17 cellular contexts compared by ENCODE assay signal in genomic region chr5:95735436-95735835, GRCh38. TPM values are rescaled to one million over a fixed set of nuclear protein-coding genes. Genes with fewer than 3 reads are reported as not detected.
DNase-seq lines count a peak whose midpoint lies in the region; ATAC-seq and TF ChIP-seq lines count a peak whose summit lies in the region.
"Had no signal": no experiment of that assay in that cellular context is flagged by ENCODE, and none has a peak within 500 bp of the region (broad histone marks: within the 10 kb centered on the region; RNA-seq: fewer than 3 reads in every experiment).

No MANE protein-coding gene starts in this region.

- peaks cover 5 to 20% of the 10 kb centered on the region in 2 experiments; a peak in 3 of 4 replicates for H3K4me1 ChIP-seq in SK-N-SH (ENCODE audit: control insufficient read depth in 1 of 2, insufficient read depth in 2 of 2, low read depth in 1 of 2, low read length in 1 of 2)
- H3K4me1 ChIP-seq in colonic mucosa = peaks cover 6% of the 10 kb centered on the region
- H3K4me1 ChIP-seq in muscle layer of colon (ENCODE audit: insufficient read depth, low read length) = peaks cover 33% of the 10 kb centered on the region
- peaks cover 8% of the 10 kb centered on the region for H3K4me1 ChIP-seq in stomach smooth muscle (ENCODE audit: control insufficient read depth, insufficient read depth, low read length)

- H3K4me3 ChIP-seq in SK-N-SH (ENCODE audit: low read depth in 2 of 2, low read length in 1 of 2) = peak overlapping the region in 1 of 2 experiments; percentile 13; a peak in 1 of 4 replicates
- no peak overlapping the region for H3K4me3 ChIP-seq in colonic mucosa
- peak overlapping the region in 1 of 2 donors; percentile 16 for H3K4me3 ChIP-seq in muscle layer of colon (ENCODE audit: low read depth in 1 of 2, low read length in 2 of 2)
- peak overlapping the region; percentile 25 to 47 for H3K4me3 ChIP-seq in stomach smooth muscle (ENCODE audit: low read length in 2 of 2)

- 79% methylated on average over 2 of the region's 2 CpGs for WGBS in SK-N-SH (ENCODE audit: low lambda C conversion rate)

- H3K79me2 ChIP-seq in SK-N-SH (ENCODE audit: insufficient read depth) = peaks cover 52% of the 10 kb centered on the region

- POLR2A ChIA-PET in SK-N-SH (lab: Yijun Ruan, JAX) = interaction anchor here (0.9 to 1.3 kb wide), 3 partner anchors 27 to 89 kb away, joined by 3 to 6 read pairs (median 4); partner anchors contain the start of gene RFESD

- CTCF ChIA-PET in SK-N-SH (lab: Yijun Ruan, JAX) = interaction anchor here (0.7 to 5.5 kb wide), 8 partner anchors 23 to 601 kb away, joined by 3 to 30 read pairs (median 3); partner anchors contain the start of gene RFESD

- H3K36me3 ChIP-seq in SK-N-SH (replicated peaks in 1 of 2; ENCODE audit: control insufficient read depth in 1 of 2, insufficient read depth in 2 of 2, low read length in 1 of 2) = peaks cover 28 to 41% of the 10 kb centered on the region in 2 experiments
- H3K36me3 ChIP-seq in colonic mucosa = no peaks in the 10 kb centered on the region
- peaks cover 10% of the 10 kb centered on the region for H3K36me3 ChIP-seq in muscle layer of colon (ENCODE audit: insufficient read depth, low read length)
- peaks cover 3 to 6% of the 10 kb centered on the region in 2 donors for H3K36me3 ChIP-seq in stomach smooth muscle (ENCODE audit: control insufficient read depth in 2 of 2, insufficient read depth in 2 of 2, low read length in 2 of 2)

- no peak overlapping the region for H2AFZ ChIP-seq in SK-N-SH (ENCODE audit: low read depth)

- peak overlapping the region; percentile 82 for H3K4me2 ChIP-seq in SK-N-SH

- ATAC-seq in SK-N-SH treated with all-trans-retinoic acid at 6 μM for 48 hours = no peak

- no peaks in the 10 kb centered on the region for H4K20me1 ChIP-seq in SK-N-SH (ENCODE audit: insufficient read depth)

- H3K27me3 ChIP-seq in SK-N-SH (ENCODE audit: insufficient read depth) (no peaks in the 10 kb centered on the region), colonic mucosa (no peaks in the 10 kb centered on the region), muscle layer of colon (ENCODE audit: control insufficient read depth in 1 of 2, insufficient read depth in 2 of 2, low read length in 2 of 2) (no peaks in the 10 kb centered on the region), stomach smooth muscle (ENCODE audit: control insufficient read depth in 1 of 2, insufficient read depth in 2 of 2, low read length in 2 of 2) (no peaks in the 10 kb centered on the region)

- no peak for TF ChIP-seq EP300 in SK-N-SH (IDR thresholded peaks at IDR 0.05; ENCODE audit: borderline replicate concordance in 1 of 2, low read depth in 1 of 2, low read length in 1 of 2)

- H3K9me2 ChIP-seq in SK-N-SH = no peaks in the 10 kb centered on the region

- intact Hi-C loops in colonic mucosa (cut with DNase I) = loop anchor here (10.0 kb wide), 1 partner anchor 71 kb away; no protein-coding TSS in a partner anchor

- H3K9me3 ChIP-seq in SK-N-SH = no peaks in the 10 kb centered on the region
- H3K9me3 ChIP-seq in colonic mucosa = no peaks in the 10 kb centered on the region
- H3K9me3 ChIP-seq in muscle layer of colon (ENCODE audit: low read length) = no peaks in the 10 kb centered on the region
- no peaks in the 10 kb centered on the region for H3K9me3 ChIP-seq in stomach smooth muscle (ENCODE audit: control insufficient read depth in 2 of 2, low read length in 2 of 2)
- H3K9me3 ChIP-seq: esophagus squamous epithelium had no signal

- DNase-seq in SK-N-SH = no peak
- no peak for DNase-seq in colonic mucosa
- no peak for DNase-seq in SKM-1 treated with dmso at 0.1 percent for 144 hours (lab: John Stamatoyannopoulos, UW; ENCODE audit: unreplicated experiment)
- DNase-seq in stimulated activated CD8-positive, alpha-beta memory T cell treated with anti-CD3 and anti-CD28 coated beads, Interleukin-4, amount 100 ng/mL, for 48 hours = no peak
- DNase-seq in NCI-H1105 (lab: John Stamatoyannopoulos, UW) = no peak
- DNase-seq: activated naive CD4-positive, alpha-beta T cell treated with Interleukin-2 at 50 U/mL for 16 hours; esophagus squamous epithelium; H9; NCI-H2081; SHP77 had no signal

- no peak overlapping the region for H3K27ac ChIP-seq in SK-N-SH (ENCODE audit: low read depth in 2 of 2, low read length in 1 of 2)
- peak overlapping the region; percentile 29 for H3K27ac ChIP-seq in colonic mucosa
- H3K27ac ChIP-seq in muscle layer of colon (ENCODE audit: low read depth, low read length) = peak overlapping the region; percentile 59
- H3K27ac ChIP-seq in stomach smooth muscle (ENCODE audit: low read length) = peak overlapping the region; percentile 8
- H3K27ac ChIP-seq: 22Rv1, HL-60 had no signal

- TF ChIP-seq CTCF in SK-N-SH (IDR thresholded peaks at IDR 0.05) (no peak), colonic mucosa (IDR thresholded peaks at IDR 0.05) (no peak)

- TF ChIP-seq RAD21 in SK-N-SH (IDR thresholded peaks at IDR 0.05; ENCODE audit: low read length) = no peak

- H3K9ac ChIP-seq in SK-N-SH (no peak overlapping the region), colonic mucosa (ENCODE audit: low read depth in 2 of 2, low read length in 2 of 2) (peak overlapping the region in 1 of 2 donors; percentile 56), muscle layer of colon (ENCODE audit: low read length) (no peak overlapping the region), stomach smooth muscle (ENCODE audit: low read length in 2 of 2) (peak overlapping the region in 1 of 2 donors; percentile 25)

- H3F3A ChIP-seq in SK-N-SH (replicated peaks; ENCODE audit: insufficient read depth) = no peaks in the 10 kb centered on the region

TF ChIP-seq in SK-N-SH, 30 proteins besides CTCF, POLR2A, EP300 and RAD21:
- TF ChIP-seq MXI1 (IDR thresholded peaks at IDR 0.05; ENCODE audit: low read depth, low read length) = no peak
- TF ChIP-seq FOXM1 (IDR thresholded peaks at IDR 0.05; ENCODE audit: low read depth) = no peak
- TF ChIP-seq SIN3A (IDR thresholded peaks at IDR 0.05; ENCODE audit: borderline replicate concordance, low read depth, low read length) = no peak

TF ChIP-seq in SK-N-SH treated with all-trans-retinoic acid at 6 μM for 48 hours, 23 proteins besides CTCF, POLR2A, EP300 and RAD21 (continues in another document):
- TF ChIP-seq CSDC2 (CRISPR knock-in tag; IDR thresholded peaks at IDR 0.05) (no peak), ARNTL (CRISPR knock-in tag; IDR thresholded peaks at IDR 0.05; ENCODE audit: borderline replicate concordance, low read depth) (no peak), ESRRG (CRISPR knock-in tag; IDR thresholded peaks at IDR 0.05) (no peak), CREB5 (CRISPR knock-in tag; IDR thresholded peaks at IDR 0.05; ENCODE audit: low read depth) (no peak), PPARA (CRISPR knock-in tag; IDR thresholded peaks at IDR 0.05; ENCODE audit: borderline replicate concordance) (no peak), BACH2 (CRISPR knock-in tag; IDR thresholded peaks at IDR 0.05; ENCODE audit: borderline replicate concordance) (no peak), ZFP3 (CRISPR knock-in tag; IDR thresholded peaks at IDR 0.05) (no peak), ZC3H10 (CRISPR knock-in tag; IDR thresholded peaks at IDR 0.05) (no peak), ZFP30 (CRISPR knock-in tag; IDR thresholded peaks at IDR 0.05) (no peak), ZNF565 (CRISPR knock-in tag; conservative IDR thresholded peaks at IDR 0.05; ENCODE audit: low read depth) (no peak), ZNF8 (CRISPR knock-in tag; IDR thresholded peaks at IDR 0.05) (no peak), TOX (CRISPR knock-in tag; IDR thresholded peaks at IDR 0.05; ENCODE audit: borderline replicate concordance) (no peak)
- TF ChIP-seq, protein P1, sequence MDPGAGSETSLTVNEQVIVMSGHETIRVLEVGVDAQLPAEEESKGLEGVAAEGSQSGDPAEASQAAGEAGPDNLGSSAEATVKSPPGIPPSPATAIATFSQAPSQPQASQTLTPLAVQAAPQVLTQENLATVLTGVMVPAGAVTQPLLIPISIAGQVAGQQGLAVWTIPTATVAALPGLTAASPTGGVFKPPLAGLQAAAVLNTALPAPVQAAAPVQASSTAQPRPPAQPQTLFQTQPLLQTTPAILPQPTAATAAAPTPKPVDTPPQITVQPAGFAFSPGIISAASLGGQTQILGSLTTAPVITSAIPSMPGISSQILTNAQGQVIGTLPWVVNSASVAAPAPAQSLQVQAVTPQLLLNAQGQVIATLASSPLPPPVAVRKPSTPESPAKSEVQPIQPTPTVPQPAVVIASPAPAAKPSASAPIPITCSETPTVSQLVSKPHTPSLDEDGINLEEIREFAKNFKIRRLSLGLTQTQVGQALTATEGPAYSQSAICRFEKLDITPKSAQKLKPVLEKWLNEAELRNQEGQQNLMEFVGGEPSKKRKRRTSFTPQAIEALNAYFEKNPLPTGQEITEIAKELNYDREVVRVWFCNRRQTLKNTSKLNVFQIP (CRISPR knock-in tag; IDR thresholded peaks at IDR 0.05; ENCODE audit: borderline replicate concordance, low read depth) = no peak

RNA-seq across cellular contexts. Expression of gene RHOBTB3, which starts 4.3 kb away (rescaled TPM):
- 59.3 and 73.6 TPM in 2 replicates for polyA plus RNA-seq in SK-N-SH (2012; rRNA removed)
- 50.7 and 65.7 TPM in 2 replicates for polyA plus RNA-seq in SK-N-SH (2012; cell fraction: cytosol; rRNA removed)
- polyA plus RNA-seq in SK-N-SH (2012; cell fraction: nucleus; rRNA removed) = 47.4 and 71.1 TPM in 2 replicates
- total RNA-seq in colonic mucosa = 10 to 100 TPM; 50.0 to 59.0 TPM

RNA-seq across cellular contexts. Expression of gene SPATA9, which starts 52.6 kb away (rescaled TPM):
- 0.07 and 0.13 TPM in 2 replicates for polyA plus RNA-seq in SK-N-SH (2012; rRNA removed)
- polyA plus RNA-seq in SK-N-SH (2012; cell fraction: cytosol; rRNA removed) = 0.14 and 0.21 TPM in 2 replicates
- polyA plus RNA-seq in SK-N-SH (2012; cell fraction: nucleus; rRNA removed) = 0.23 and 0.63 TPM in 2 replicates
- under 1 TPM; 0.37 to 0.40 TPM for total RNA-seq in colonic mucosa
- total RNA-seq: activated CD8-positive, alpha-beta memory T cell treated with anti-CD3 and anti-CD28 coated beads for 36 hours; esophagus squamous epithelium; G401; H9 had no signal

Comparison
In these comparisons a context has a peak if more than half of its experiments do, and no peak if none do; other contexts are left out.
1. H3K27ac ChIP-seq: peak in colonic mucosa (single experiment), muscle layer of colon (single experiment) and stomach smooth muscle (single experiment); none in SK-N-SH (0 of 2).